In the genomic region with DNA sequence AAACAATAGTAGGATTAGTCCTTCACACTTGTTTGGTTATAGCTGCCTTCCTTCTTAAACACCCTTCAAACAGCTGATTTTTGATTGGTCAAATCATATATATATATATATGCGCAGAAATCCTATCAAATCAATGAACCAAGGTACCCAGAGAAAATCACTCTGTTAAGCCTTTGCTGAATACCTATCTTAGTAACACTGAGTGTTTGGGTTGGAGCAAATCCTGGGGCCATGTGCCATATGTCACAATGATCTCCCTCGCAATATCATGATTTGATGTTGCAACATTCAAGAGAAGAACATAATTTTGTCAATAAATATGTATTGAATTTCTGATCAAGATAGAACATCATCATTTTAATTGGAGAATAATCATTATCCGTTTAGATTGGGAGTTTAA, we compare ENCODE assay signal across 18 cellular contexts.
DNase-seq lines count a peak whose midpoint lies in the region; ATAC-seq, FAIRE-seq and TF ChIP-seq lines count a peak whose summit lies in the region.
"Had no signal": no experiment of that assay in that cellular context is flagged by ENCODE, and none has a peak within 500 bp of the region (broad histone marks: within the 10 kb centered on the region; RNA-seq: fewer than 3 reads in every experiment).

No MANE protein-coding gene starts in this region.

- H3K36me3 ChIP-seq in GM23338 (ENCODE audit: insufficient read depth) (no peaks in the 10 kb centered on the region), right lobe of liver (no peaks in the 10 kb centered on the region), WERI-Rb-1 (no peaks in the 10 kb centered on the region)

- DNase-seq in D721Med (ENCODE audit: insufficient read length, low spot score) (no peak), GM23338 (ENCODE audit: low spot score) (no peak), glutamatergic neuron (no peak), right lobe of liver (no peak), WERI-Rb-1 (no peak), NCI-H748 (lab: John Stamatoyannopoulos, UW; ENCODE audit: unreplicated experiment) (no peak)
- DNase-seq in naive thymus-derived CD8-positive, alpha-beta T cell, result no peak
- DNase-seq: C1 segment of cervical spinal cord; Calu3; CD4-positive, alpha-beta memory T cell; COR-L47; DMS153; DND-41; H7; HCEC 1CT had no signal

- POLR2A ChIA-PET in naive thymus-derived CD8-positive, alpha-beta T cell (lab: Charles Lee), result no interaction called here

- H3K9me3 Mint-ChIP-seq in GM23338, result no peaks in the 10 kb centered on the region
- peaks cover 2% of the 10 kb centered on the region for H3K9me3 Mint-ChIP-seq in glutamatergic neuron (ENCODE audit: unreplicated experiment)
- peaks cover 0 to 3% (median 0%) of the 10 kb centered on the region in 9 donors for H3K9me3 Mint-ChIP-seq in naive thymus-derived CD8-positive, alpha-beta T cell

- H3K27me3 ChIP-seq in GM23338 (ENCODE audit: insufficient read depth), result no peaks in the 10 kb centered on the region
- H3K27me3 ChIP-seq in right lobe of liver, result no peaks in the 10 kb centered on the region
- no peaks in the 10 kb centered on the region for H3K27me3 ChIP-seq in WERI-Rb-1 (ENCODE audit: insufficient read depth, low read depth, severe bottlenecking)

- H3F3A ChIP-seq in GM23338 (replicated peaks; ENCODE audit: low read depth), result no peaks in the 10 kb centered on the region

- H3K27me3 Mint-ChIP-seq in GM23338 (ENCODE audit: insufficient read depth, low read depth, poor library complexity), result no peaks in the 10 kb centered on the region
- H3K27me3 Mint-ChIP-seq in glutamatergic neuron (ENCODE audit: unreplicated experiment), result no peaks in the 10 kb centered on the region
- no peaks in the 10 kb centered on the region for H3K27me3 Mint-ChIP-seq in naive thymus-derived CD8-positive, alpha-beta T cell

- no peaks in the 10 kb centered on the region for H3K9me2 ChIP-seq in GM23338 (ENCODE audit: insufficient read depth)

- WGBS in right lobe of liver (ENCODE audit: insufficient coverage, low coverage, low lambda C conversion rate, missing lambda C conversion rate), result 53% methylated on average over 3 of the region's 3 CpGs

- ATAC-seq in GM23338 (no peak), right lobe of liver (peak in 3 of 4 donors; percentile 41 to 70 (median 66))
- ATAC-seq in naive thymus-derived CD8-positive, alpha-beta T cell, result no peak

- H4K20me1 ChIP-seq in GM23338 (replicated peaks; ENCODE audit: insufficient read depth), result no peaks in the 10 kb centered on the region

- no peak overlapping the region for H3K4me3 ChIP-seq in GM23338
- no peak overlapping the region for H3K4me3 ChIP-seq in right lobe of liver
- H3K4me3 ChIP-seq in WERI-Rb-1 (ENCODE audit: low read depth, low read length), result no peak overlapping the region

- H3K27ac Mint-ChIP-seq in GM23338, result no peak overlapping the region
- peak overlapping the region; percentile 82 for H3K27ac Mint-ChIP-seq in glutamatergic neuron (ENCODE audit: unreplicated experiment)
- no peak overlapping the region for H3K27ac Mint-ChIP-seq in naive thymus-derived CD8-positive, alpha-beta T cell
- H3K27ac Mint-ChIP-seq: CD4-positive, alpha-beta memory T cell had no signal

- H3K4me1 Mint-ChIP-seq in GM23338 (no peaks in the 10 kb centered on the region), glutamatergic neuron (ENCODE audit: low read depth, unreplicated experiment) (peaks cover 30% of the 10 kb centered on the region)
- H3K4me1 Mint-ChIP-seq in naive thymus-derived CD8-positive, alpha-beta T cell, result no peaks in the 10 kb centered on the region
- H3K4me1 Mint-ChIP-seq: CD4-positive, alpha-beta memory T cell had no signal

- H3K79me2 ChIP-seq in GM23338 (replicated peaks; ENCODE audit: insufficient read depth), result no peaks in the 10 kb centered on the region

- H3K9me3 ChIP-seq in right lobe of liver, result no peaks in the 10 kb centered on the region
- no peaks in the 10 kb centered on the region for H3K9me3 ChIP-seq in WERI-Rb-1 (ENCODE audit: severe bottlenecking)

- H3K4me3 Mint-ChIP-seq in GM23338, result no peak overlapping the region
- no peak overlapping the region for H3K4me3 Mint-ChIP-seq in glutamatergic neuron (ENCODE audit: unreplicated experiment)
- H3K4me3 Mint-ChIP-seq in naive thymus-derived CD8-positive, alpha-beta T cell, result no peak overlapping the region
- H3K4me3 Mint-ChIP-seq: CD4-positive, alpha-beta memory T cell had no signal

- TF ChIP-seq POLR2A in right lobe of liver (IDR thresholded peaks at IDR 0.05), result no peak

- intact Hi-C loops in right lobe of liver (cut with DNase I), result no loop called here

- peak overlapping the region; percentile 77; the same call in 1 of the 2 replicates for H2AFZ ChIP-seq in GM23338

- peak; percentile 6 for FAIRE-seq in D721Med (lab: Jason Lieb, UNC)
- FAIRE-seq: G401.6, GM12892, H1 had no signal

- no peak overlapping the region for H3K27ac ChIP-seq in GM23338 (ENCODE audit: low read depth)
- H3K27ac ChIP-seq in right lobe of liver, result no peak overlapping the region
- H3K27ac ChIP-seq in WERI-Rb-1, result no peak overlapping the region

- H3K4me2 ChIP-seq in GM23338, result no peak overlapping the region

- H3K4me1 ChIP-seq in GM23338 (ENCODE audit: insufficient read depth) (no peaks in the 10 kb centered on the region), right lobe of liver (peaks cover 0 to 5% (median 0%) of the 10 kb centered on the region in 4 donors)

- H3K36me3 Mint-ChIP-seq in GM23338 (ENCODE audit: low read depth), result no peaks in the 10 kb centered on the region
- no peaks in the 10 kb centered on the region for H3K36me3 Mint-ChIP-seq in glutamatergic neuron (ENCODE audit: unreplicated experiment)
- no peaks in the 10 kb centered on the region for H3K36me3 Mint-ChIP-seq in naive thymus-derived CD8-positive, alpha-beta T cell
- H3K36me3 Mint-ChIP-seq: CD4-positive, alpha-beta memory T cell had no signal

- TF ChIP-seq CTCF in D721Med (IDR thresholded peaks at IDR 0.05; ENCODE audit: insufficient read depth, missing control alignments) (no peak), GM23338 (conservative IDR thresholded peaks at IDR 0.05; ENCODE audit: low read depth in 2 of 2) (no peak), glutamatergic neuron (IDR thresholded peaks at IDR 0.05; ENCODE audit: partially characterized antibody, unreplicated experiment) (no peak), right lobe of liver (IDR thresholded peaks at IDR 0.05) (no peak), WERI-Rb-1 (IDR thresholded peaks at IDR 0.05; ENCODE audit: low read depth, low read length) (no peak)

TF ChIP-seq in GM23338, 12 proteins besides CTCF, POLR2A, EP300 and RAD21:
- TF ChIP-seq STAT1 (IDR thresholded peaks at IDR 0.05; ENCODE audit: unreplicated experiment) (no peak), ZNF114 (CRISPR knock-in tag; IDR thresholded peaks at IDR 0.05) (no peak)
- TF ChIP-seq, protein P1, sequence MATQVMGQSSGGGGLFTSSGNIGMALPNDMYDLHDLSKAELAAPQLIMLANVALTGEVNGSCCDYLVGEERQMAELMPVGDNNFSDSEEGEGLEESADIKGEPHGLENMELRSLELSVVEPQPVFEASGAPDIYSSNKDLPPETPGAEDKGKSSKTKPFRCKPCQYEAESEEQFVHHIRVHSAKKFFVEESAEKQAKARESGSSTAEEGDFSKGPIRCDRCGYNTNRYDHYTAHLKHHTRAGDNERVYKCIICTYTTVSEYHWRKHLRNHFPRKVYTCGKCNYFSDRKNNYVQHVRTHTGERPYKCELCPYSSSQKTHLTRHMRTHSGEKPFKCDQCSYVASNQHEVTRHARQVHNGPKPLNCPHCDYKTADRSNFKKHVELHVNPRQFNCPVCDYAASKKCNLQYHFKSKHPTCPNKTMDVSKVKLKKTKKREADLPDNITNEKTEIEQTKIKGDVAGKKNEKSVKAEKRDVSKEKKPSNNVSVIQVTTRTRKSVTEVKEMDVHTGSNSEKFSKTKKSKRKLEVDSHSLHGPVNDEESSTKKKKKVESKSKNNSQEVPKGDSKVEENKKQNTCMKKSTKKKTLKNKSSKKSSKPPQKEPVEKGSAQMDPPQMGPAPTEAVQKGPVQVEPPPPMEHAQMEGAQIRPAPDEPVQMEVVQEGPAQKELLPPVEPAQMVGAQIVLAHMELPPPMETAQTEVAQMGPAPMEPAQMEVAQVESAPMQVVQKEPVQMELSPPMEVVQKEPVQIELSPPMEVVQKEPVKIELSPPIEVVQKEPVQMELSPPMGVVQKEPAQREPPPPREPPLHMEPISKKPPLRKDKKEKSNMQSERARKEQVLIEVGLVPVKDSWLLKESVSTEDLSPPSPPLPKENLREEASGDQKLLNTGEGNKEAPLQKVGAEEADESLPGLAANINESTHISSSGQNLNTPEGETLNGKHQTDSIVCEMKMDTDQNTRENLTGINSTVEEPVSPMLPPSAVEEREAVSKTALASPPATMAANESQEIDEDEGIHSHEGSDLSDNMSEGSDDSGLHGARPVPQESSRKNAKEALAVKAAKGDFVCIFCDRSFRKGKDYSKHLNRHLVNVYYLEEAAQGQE (IDR thresholded peaks at IDR 0.05; ENCODE audit: unreplicated experiment), result no peak

Comparison
In these comparisons a context has a peak if more than half of its experiments do, and no peak if none do; other contexts are left out.
1. ATAC-seq: peak in right lobe of liver (3 of 4); none in GM23338 (single experiment) and naive thymus-derived CD8-positive, alpha-beta T cell (0 of 2).